ENCODE assay signal across 2 cellular contexts in genomic region chr3:23881978-23882377, GRCh38.
TF ChIP-seq lines count a peak whose summit lies in the region.

No MANE protein-coding gene starts in this region.

TF ChIP-seq in WTC11, 78 proteins besides CTCF, POLR2A, EP300 and RAD21:
- peak; percentile 51 for TF ChIP-seq NFYB (CRISPR knock-in tag; conservative IDR thresholded peaks at IDR 0.05; ENCODE audit: low read depth)

TF ChIP-seq in HepG2, 621 proteins besides CTCF, POLR2A, EP300 and RAD21:
- TF ChIP-seq NFYB (CRISPR knock-in tag; IDR thresholded peaks at IDR 0.05) = peak; percentile 44
